In the genomic region with DNA sequence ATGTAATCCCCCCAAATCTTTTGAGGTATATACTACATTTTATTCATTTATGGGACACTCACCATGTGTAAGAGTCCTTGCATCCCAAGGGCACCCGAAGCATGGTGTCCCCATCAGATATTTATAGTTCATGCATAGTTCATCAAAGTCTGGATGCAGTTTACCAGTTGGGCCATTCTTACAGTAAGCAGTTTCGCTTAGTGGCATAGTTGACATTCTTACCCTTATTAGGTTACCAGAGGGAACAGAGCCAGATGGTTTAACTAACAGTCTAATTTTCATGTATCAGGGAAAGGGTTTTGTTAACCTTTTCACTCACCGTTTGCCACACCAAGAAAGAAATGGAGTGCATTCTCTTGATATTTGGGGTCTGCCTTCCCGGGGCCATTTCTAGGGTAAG, we compare ENCODE assay signal across 16 cellular contexts. TPM values are rescaled to one million over a fixed set of nuclear protein-coding genes. Genes with fewer than 3 reads are reported as not detected.
DNase-seq lines count a peak whose midpoint lies in the region; ATAC-seq and TF ChIP-seq lines count a peak whose summit lies in the region.
"Had no signal": no experiment of that assay in that cellular context is flagged by ENCODE, and none has a peak within 500 bp of the region (broad histone marks: within the 10 kb centered on the region; RNA-seq: fewer than 3 reads in every experiment).

No MANE protein-coding gene starts in this region.

- peak overlapping the region; percentile 23; the same call in 1 of the 2 replicates for H3K27ac Mint-ChIP-seq in HFFc6
- H3K27ac Mint-ChIP-seq in activated CD4-positive, alpha-beta memory T cell treated with anti-CD3 and anti-CD28 coated beads, Interleukin-2, amount 10 ng/mL, durations not matched to agents 7 days and 5 days, result no peak overlapping the region
- H3K27ac Mint-ChIP-seq: activated naive CD8-positive, alpha-beta T cell treated with anti-CD3 and anti-CD28 coated beads for 36 hours; activated T-cell treated with anti-CD3 and anti-CD28 coated beads, Interleukin-2, amount 50 U/mL, for 24 hours had no signal

- POLR2A ChIA-PET in AG04450 (lab: Yijun Ruan, JAX), result no interaction called here
- POLR2A ChIA-PET in activated CD4-positive, alpha-beta memory T cell treated with anti-CD3 and anti-CD28 coated beads, Interleukin-2, amount 10 ng/mL, durations not matched to agents 7 days and 5 days (lab: Charles Lee), result no interaction called here

- no peaks in the 10 kb centered on the region for H3K9me3 Mint-ChIP-seq in HFFc6
- H3K9me3 Mint-ChIP-seq in activated CD4-positive, alpha-beta memory T cell treated with anti-CD3 and anti-CD28 coated beads, Interleukin-2, amount 10 ng/mL, durations not matched to agents 7 days and 5 days, result no peaks in the 10 kb centered on the region
- H3K9me3 Mint-ChIP-seq: activated naive CD8-positive, alpha-beta T cell treated with anti-CD3 and anti-CD28 coated beads for 36 hours; activated T-cell treated with anti-CD3 and anti-CD28 coated beads, Interleukin-2, amount 50 U/mL, for 24 hours; central memory CD8-positive, alpha-beta T cell had no signal

- H3K4me3 ChIP-seq in AG04450 (ENCODE audit: low read depth, low read length), result no peak overlapping the region

- H3K27me3 Mint-ChIP-seq in HFFc6 (ENCODE audit: insufficient read depth), result no peaks in the 10 kb centered on the region
- no peaks in the 10 kb centered on the region for H3K27me3 Mint-ChIP-seq in activated CD4-positive, alpha-beta memory T cell treated with anti-CD3 and anti-CD28 coated beads, Interleukin-2, amount 10 ng/mL, durations not matched to agents 7 days and 5 days
- H3K27me3 Mint-ChIP-seq: activated naive CD8-positive, alpha-beta T cell treated with anti-CD3 and anti-CD28 coated beads for 36 hours; activated T-cell treated with anti-CD3 and anti-CD28 coated beads, Interleukin-2, amount 50 U/mL, for 24 hours; central memory CD8-positive, alpha-beta T cell had no signal

- CTCF ChIA-PET in AG04450 (lab: Charles Lee), result no interaction called here
- CTCF ChIA-PET in activated CD4-positive, alpha-beta memory T cell treated with anti-CD3 and anti-CD28 coated beads, Interleukin-2, amount 10 ng/mL, durations not matched to agents 7 days and 5 days (lab: Charles Lee), result no interaction called here

- H3K9me3 ChIP-seq in AG04450 (ENCODE audit: control insufficient read depth, insufficient read depth, low read length), result no peaks in the 10 kb centered on the region

- H3K36me3 Mint-ChIP-seq in HFFc6 (ENCODE audit: low read depth), result peaks cover 15% of the 10 kb centered on the region
- peaks cover 6% of the 10 kb centered on the region for H3K36me3 Mint-ChIP-seq in activated CD4-positive, alpha-beta memory T cell treated with anti-CD3 and anti-CD28 coated beads, Interleukin-2, amount 10 ng/mL, durations not matched to agents 7 days and 5 days (ENCODE audit: low read depth)

- H3K4me1 Mint-ChIP-seq in HFFc6 (ENCODE audit: low read depth), result peaks cover 51% of the 10 kb centered on the region
- H3K4me1 Mint-ChIP-seq in activated CD4-positive, alpha-beta memory T cell treated with anti-CD3 and anti-CD28 coated beads, Interleukin-2, amount 10 ng/mL, durations not matched to agents 7 days and 5 days, result peaks cover 15% of the 10 kb centered on the region

- DNase-seq in AG04450 (ENCODE audit: low read depth, low spot score), result no peak
- peak; percentile 30 for DNase-seq in HFFc6
- peak; percentile 61 for DNase-seq in dedifferentiated amniotic fluid mesenchymal stem cell (ENCODE audit: extremely low spot score)
- DNase-seq in left kidney (ENCODE audit: low read depth, low spot score), result peak; percentile 32
- no peak for DNase-seq in COLO829 (ENCODE audit: low spot score)
- DNase-seq in NCI-H748 (lab: John Stamatoyannopoulos, UW; ENCODE audit: unreplicated experiment), result no peak
- DNase-seq in activated CD4-positive, alpha-beta memory T cell treated with anti-CD3 and anti-CD28 coated beads, Interleukin-2, amount 10 ng/mL, durations not matched to agents 7 days and 5 days, result no peak
- DNase-seq: activated CD4-positive, alpha-beta T cell treated with anti-CD3 and anti-CD28 coated beads for 48 hours; activated naive CD8-positive, alpha-beta T cell treated with anti-CD3 and anti-CD28 coated beads for 36 hours; activated T-cell treated with anti-CD3 and anti-CD28 coated beads, Interleukin-2, amount 50 U/mL, for 24 hours; NCI-H1092; nucleus accumbens; SIG-M5; stimulated activated naive CD8-positive, alpha-beta T cell treated with anti-CD3 and anti-CD28 coated beads, Interleukin-15, Interleukin-2, amounts not matched to agents 100 U/mL and 50 U/mL, for 24 hours had no signal

- H3K27ac ChIP-seq in AG04450 (ENCODE audit: low read depth, low read length), result peak overlapping the region; percentile 39

- H3K4me3 Mint-ChIP-seq in HFFc6, result no peak overlapping the region
- H3K4me3 Mint-ChIP-seq in activated CD4-positive, alpha-beta memory T cell treated with anti-CD3 and anti-CD28 coated beads, Interleukin-2, amount 10 ng/mL, durations not matched to agents 7 days and 5 days, result no peak overlapping the region
- H3K4me3 Mint-ChIP-seq: activated naive CD8-positive, alpha-beta T cell treated with anti-CD3 and anti-CD28 coated beads for 36 hours; activated T-cell treated with anti-CD3 and anti-CD28 coated beads, Interleukin-2, amount 50 U/mL, for 24 hours; central memory CD8-positive, alpha-beta T cell had no signal

- TF ChIP-seq CTCF in AG04450 (IDR thresholded peaks at IDR 0.05; ENCODE audit: low read depth, low read length) (no peak), HFFc6 (IDR thresholded peaks at IDR 0.05) (no peak)

- H3K27me3 ChIP-seq in AG04450 (ENCODE audit: control insufficient read depth, insufficient read depth, low read length), result no peaks in the 10 kb centered on the region

- no peak for ATAC-seq in HG03280 (IDR thresholded peaks at IDR 0.05; ENCODE audit: unreplicated experiment)
- ATAC-seq: stimulated activated naive CD8-positive, alpha-beta T cell treated with anti-CD3 and anti-CD28 coated beads, Interleukin-15, Interleukin-2, amounts not matched to agents 100 U/mL and 50 U/mL, for 24 hours had no signal

RNA-seq across cellular contexts. Expression of a gene that starts 7.1 kb away (rescaled TPM):
- polyA plus RNA-seq in AG04450 (2011; rRNA removed), result 5.7 and 5.8 TPM in 2 replicates
- polyA minus RNA-seq in AG04450 (2011; rRNA and poly(A)+ RNA removed), result 40.9 and 43.0 TPM in 2 replicates
- 1 to 10 TPM; 7.9 to 9.7 (median 9.1) TPM for total RNA-seq in HFFc6 (2021; fragmentation: NEBNext Ultra II Directional; extraction: Animal tissue kit (Norgen Biotek cat#: 25700))
- total RNA-seq in activated CD4-positive, alpha-beta memory T cell treated with anti-CD3 and anti-CD28 coated beads, Interleukin-2, amount 10 ng/mL, durations not matched to agents 7 days and 5 days, result 10 to 100 TPM; 11.7 to 13.4 TPM

Comparison
In these comparisons a context has a peak if more than half of its experiments do, and no peak if none do; other contexts are left out.
1. DNase-seq: peak in HFFc6 (single experiment), dedifferentiated amniotic fluid mesenchymal stem cell (single experiment) and left kidney (single experiment); none in AG04450 (single experiment), COLO829 (single experiment), NCI-H748 (single experiment) and activated CD4-positive, alpha-beta memory T cell treated with anti-CD3 and anti-CD28 coated beads, Interleukin-2, amount 10 ng/mL, durations not matched to agents 7 days and 5 days (single experiment).